12 cellular contexts compared by ENCODE assay signal in the genomic region with DNA sequence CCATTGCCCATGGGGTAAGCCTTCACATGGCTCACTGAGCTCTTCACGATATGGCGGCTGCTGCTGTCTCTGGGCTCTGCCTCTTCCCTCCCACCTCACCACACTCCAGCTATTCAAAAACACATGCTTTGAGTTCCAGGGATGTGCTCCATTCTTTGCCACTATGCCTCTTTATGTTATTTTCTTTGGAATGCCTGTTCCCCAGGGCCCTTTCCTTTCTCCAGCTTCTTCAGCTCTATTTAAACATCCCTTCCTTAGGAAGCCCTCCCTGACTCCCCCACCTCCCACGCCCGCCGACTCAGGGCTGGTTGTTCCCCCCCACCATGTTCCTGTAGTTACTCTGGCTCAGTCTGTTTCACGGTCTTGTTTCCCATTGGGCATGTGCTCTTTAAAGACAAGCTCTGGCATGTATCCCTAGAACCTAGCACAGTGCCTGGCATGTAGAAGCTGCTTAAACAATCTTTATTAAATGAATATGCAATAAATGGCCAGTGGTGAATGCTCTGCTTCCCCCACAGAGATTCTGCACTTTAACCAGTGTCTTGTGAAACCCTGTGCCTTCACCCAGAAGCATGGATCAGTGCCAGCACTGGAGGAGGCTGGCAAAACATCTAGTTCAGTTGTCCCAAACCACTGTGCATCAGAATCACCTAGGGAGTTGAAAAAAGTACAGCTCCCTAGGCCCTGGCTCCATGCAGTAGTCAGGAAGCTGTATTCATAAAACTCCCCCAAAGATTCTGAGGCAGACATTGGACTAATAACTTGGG. TPM values are rescaled to one million over a fixed set of nuclear protein-coding genes. Genes with fewer than 3 reads are reported as not detected.
DNase-seq lines count a peak whose midpoint lies in the region; ATAC-seq and TF ChIP-seq lines count a peak whose summit lies in the region.
"Had no signal": no experiment of that assay in that cellular context is flagged by ENCODE, and none has a peak within 500 bp of the region (broad histone marks: within the 10 kb centered on the region; RNA-seq: fewer than 3 reads in every experiment).

No MANE protein-coding gene starts in this region.

- CTCF ChIA-PET in A673 (lab: Charles Lee) = no interaction called here

- H3K27me3 ChIP-seq in right cardiac atrium (ENCODE audit: control insufficient read depth, insufficient read depth) = no peaks in the 10 kb centered on the region
- no peaks in the 10 kb centered on the region for H3K27me3 ChIP-seq in thyroid gland
- H3K27me3 ChIP-seq in A673 (replicated peaks; ENCODE audit: insufficient read depth, low read depth, low read length, poor library complexity) = no peaks in the 10 kb centered on the region

- H3K4me1 ChIP-seq in right cardiac atrium (ENCODE audit: control insufficient read depth, insufficient read depth, low read length) (no peaks in the 10 kb centered on the region), thyroid gland (peaks cover 25 to 35% of the 10 kb centered on the region in 2 donors), A673 (ENCODE audit: insufficient read depth, low read length, poor library complexity, severe bottlenecking) (no peaks in the 10 kb centered on the region)

- intact Hi-C loops in Right ventricle myocardium inferior (cut with DNase I) = no loop called here
- intact Hi-C loops in cardiac septum (cut with DNase I) = no loop called here
- intact Hi-C loops in right cardiac atrium (cut with DNase I) = no loop called here
- intact Hi-C loops in thyroid gland (cut with DNase I) = no loop called here
- intact Hi-C loops in A673 (cut with micrococcal nuclease; ENCODE audit: unreplicated experiment) = no loop called here

- H3K27ac ChIP-seq in right cardiac atrium (ENCODE audit: low read length) (peak overlapping the region; percentile 21), thyroid gland (peak overlapping the region; percentile 16 to 59 (median 51)), A673 (ENCODE audit: low read depth, low read length, poor library complexity, severe bottlenecking) (no peak overlapping the region)

- DNase-seq in Right ventricle myocardium inferior (ENCODE audit: missing footprints) (no peak), cardiac septum (ENCODE audit: low spot score) (no peak), right cardiac atrium (peak; percentile 47 to 79 (median 65)), thyroid gland (peak; percentile 92 to 93), A673 (ENCODE audit: low spot score) (no peak)
- DNase-seq: ACHN; activated T-cell treated with anti-CD3 and anti-CD28 coated beads, Interleukin-2, amount 50 U/mL, for 72 hours; KBM-7; NCI-H82; stimulated activated naive B cell treated with anti-CD40 and anti-IgM and Interleukin-4, amounts not matched to agents 10 μg/mL and 1 μg/mL and 100 μg/mL, for 72 hours had no signal

- ATAC-seq in Right ventricle myocardium inferior (peak; percentile 62), right cardiac atrium (peak; percentile 27 to 66), GM21529 (IDR thresholded peaks at IDR 0.05; ENCODE audit: unreplicated experiment) (no peak)
- ATAC-seq: activated T-cell treated with anti-CD3 and anti-CD28 coated beads, Interleukin-2, amount 50 U/mL, for 72 hours; stimulated activated naive B cell treated with anti-CD40 and anti-IgM and Interleukin-4, amounts not matched to agents 10 μg/mL and 1 μg/mL and 100 μg/mL, for 72 hours had no signal

- H3K4me3 ChIP-seq in right cardiac atrium (ENCODE audit: low read length) (no peak overlapping the region), thyroid gland (replicated peaks in 1 of 3) (no peak overlapping the region), A673 (ENCODE audit: low read depth, low read length, poor library complexity, severe bottlenecking) (no peak overlapping the region)

- BruUV-seq in A673 (replicated peaks; lab: Mats Ljungman, UMichigan) = no TSS peak

- TF ChIP-seq CTCF in thyroid gland (IDR thresholded peaks at IDR 0.05) (no peak), A673 (conservative IDR thresholded peaks at IDR 0.05; ENCODE audit: low read depth, low read length) (no peak)

- no peak for TF ChIP-seq POLR2A in thyroid gland (IDR thresholded peaks at IDR 0.05)

- POLR2A ChIA-PET in A673 (lab: Charles Lee; ENCODE audit: low non-redundant PET) = no interaction called here

- H3K36me3 ChIP-seq in thyroid gland = no peaks in the 10 kb centered on the region
- no peaks in the 10 kb centered on the region for H3K36me3 ChIP-seq in A673 (ENCODE audit: insufficient read depth, low read length, poor library complexity, severe bottlenecking)

- 56% methylated on average over 6 of the region's 6 CpGs for WGBS in right cardiac atrium
- 47 to 54% methylated on average over 6 of the region's 6 CpGs for WGBS in thyroid gland, 2 donors

- H3K9me3 ChIP-seq in right cardiac atrium (ENCODE audit: control insufficient read depth, low read length) (no peaks in the 10 kb centered on the region), thyroid gland (no peaks in the 10 kb centered on the region), A673 (ENCODE audit: low read depth, low read length, poor library complexity, severe bottlenecking) (no peaks in the 10 kb centered on the region)

RNA-seq across cellular contexts. Expression of gene MYCBPAP, which starts 6.9 kb away (rescaled TPM):
- 0.81 TPM for total RNA-seq in Right ventricle myocardium inferior
- total RNA-seq in cardiac septum = 0.13 TPM
- total RNA-seq in right cardiac atrium = 1 to 10 TPM in 2 of 4 donors, under 1 TPM in 2; 0.57 to 1.9 (median 0.95) TPM
- 0.88 TPM for polyA plus RNA-seq in right cardiac atrium
- total RNA-seq in thyroid gland = 1 to 10 TPM in 3 of 4 donors, under 1 TPM in 1; 0.78 to 3.2 (median 1.6) TPM
- total RNA-seq in A673 (2021) = 0.92 and 1.2 TPM in 2 replicates

RNA-seq across cellular contexts. Expression of gene EPN3, which starts 17.4 kb away (rescaled TPM):
- total RNA-seq in Right ventricle myocardium inferior = 21.5 TPM
- 8.5 TPM for total RNA-seq in cardiac septum
- 10 to 100 TPM in 3 of 4 donors, 1 to 10 TPM in 1; 5.4 to 31.5 (median 27.3) TPM for total RNA-seq in right cardiac atrium
- polyA plus RNA-seq in right cardiac atrium = 22.6 TPM
- total RNA-seq in thyroid gland = 10 to 100 TPM in 1 of 4 donors, 1 to 10 TPM in 1, under 1 TPM in 1, not detected in 1; 0.63 to 31.6 (median 3.5) TPM
- 0.09 TPM in 1 of 2 replicates, not detected in the other for total RNA-seq in A673 (2021)
- total RNA-seq: activated T-cell treated with anti-CD3 and anti-CD28 coated beads, Interleukin-2, amount 50 U/mL, for 72 hours had no signal

RNA-seq across cellular contexts. Expression of gene SPATA20, which starts 31.9 kb away (rescaled TPM):
- 60.4 TPM for total RNA-seq in Right ventricle myocardium inferior
- total RNA-seq in cardiac septum = 51.9 TPM
- total RNA-seq in right cardiac atrium = 10 to 100 TPM; 45.9 to 71.8 (median 52.6) TPM
- 58.1 TPM for polyA plus RNA-seq in right cardiac atrium
- total RNA-seq in thyroid gland = 100 to 1,000 TPM in 3 of 4 donors, 10 to 100 TPM in 1; 94.9 to 177 (median 125) TPM
- total RNA-seq in A673 (2021) = 11.1 and 16.5 TPM in 2 replicates

RNA-seq across cellular contexts. Expression of gene RSAD1, which starts 36.5 kb away (rescaled TPM):
- 52.7 TPM for total RNA-seq in Right ventricle myocardium inferior
- total RNA-seq in cardiac septum = 35.4 TPM
- total RNA-seq in right cardiac atrium = 10 to 100 TPM; 27.8 to 38.5 (median 32.3) TPM
- 23.9 TPM for polyA plus RNA-seq in right cardiac atrium
- 10 to 100 TPM; 30.2 to 50.1 (median 34.7) TPM for total RNA-seq in thyroid gland
- 44.3 and 48.4 TPM in 2 replicates for total RNA-seq in A673 (2021)

RNA-seq across cellular contexts. Expression of gene CACNA1G, which starts 45.4 kb away (rescaled TPM):
- total RNA-seq in Right ventricle myocardium inferior (0.38 TPM), cardiac septum (0.13 TPM), right cardiac atrium (10 to 100 TPM in 1 of 4 donors, 1 to 10 TPM in 3; 4.4 to 14.8 (median 6.9) TPM), thyroid gland (1 to 10 TPM in 1 of 4 donors, under 1 TPM in 3; 0.13 to 3.3 (median 0.52) TPM), A673 (2021) (7.1 and 10.8 TPM in 2 replicates)
- 4.3 TPM for polyA plus RNA-seq in right cardiac atrium
- total RNA-seq: kidney epithelial cell had no signal

Comparison
In these comparisons a context has a peak if more than half of its experiments do, and no peak if none do; other contexts are left out.
1. DNase-seq: peak in right cardiac atrium (3 of 3) and thyroid gland (2 of 2); none in Right ventricle myocardium inferior (single experiment), cardiac septum (single experiment) and A673 (single experiment).